In genomic region chr11:27705873-27706820, GRCh38 we compare ENCODE assay signal across 8 cellular contexts. TPM values are rescaled to one million over a fixed set of nuclear protein-coding genes. Genes with fewer than 3 reads are reported as not detected.
A peak's percentile ranks its signal among the peaks of the same experiment; 100 is the strongest.
DNase-seq lines count a peak whose midpoint lies in the region; ATAC-seq, FAIRE-seq and TF ChIP-seq lines count a peak whose summit lies in the region.

No MANE protein-coding gene starts in this region.

- ATAC-seq in GM19463 (IDR thresholded peaks at IDR 0.05; ENCODE audit: unreplicated experiment): peak; percentile 71
- ATAC-seq in HG03378 (IDR thresholded peaks at IDR 0.05; ENCODE audit: unreplicated experiment): peak; percentile 72
- ATAC-seq in HepG2: peak; percentile 81

- H3K4me3 ChIP-seq in GM12864 (ENCODE audit: low read depth, low read length): no peak overlapping the region
- no peak overlapping the region for H3K4me3 ChIP-seq in HepG2 (replicated peaks in 1 of 3; ENCODE audit: insufficient read depth in 1 of 3, low read depth in 2 of 3, low read length in 3 of 3)
- H3K4me3 ChIP-seq in uterus: no peak overlapping the region

- 3% methylated on average over 5 of the region's 5 CpGs for WGBS in HepG2 (ENCODE audit: low lambda C conversion rate)

- intact Hi-C loops in HepG2 (cut with micrococcal nuclease; ENCODE audit: unreplicated experiment): no loop called here
- intact Hi-C loops in activated T-helper 1 cell treated with anti-CD3 and anti-CD28 coated beads, Interleukin-12 subunit alpha, Interleukin-12 subunit beta, Interleukin-2, Interleukin-4 antibody, amounts not matched to agents 30 ng/mL and 10 ng/mL and 1 ng/mL, durations not matched to agents 14 hours and 24 hours and 36 hours (cut with micrococcal nuclease): no loop called here
- intact Hi-C loops in uterus (cut with DNase I; ENCODE audit: low total_unique reads): no loop called here

- no peaks in the 10 kb centered on the region for H4K20me1 ChIP-seq in HepG2 (ENCODE audit: insufficient read depth, low read length)

- in situ Hi-C loops in HepG2 (cut with HindIII; ENCODE audit: extremely low pct_ligation_motif_present, low pct_unique_long_range_greater_than_20kb): no loop called here

- no peaks in the 10 kb centered on the region for H3K36me3 ChIP-seq in HepG2 (replicated peaks in 1 of 2; ENCODE audit: control insufficient read depth in 1 of 2, insufficient read depth in 2 of 2, low read length in 2 of 2)
- no peaks in the 10 kb centered on the region for H3K36me3 ChIP-seq in uterus

- no peak for FAIRE-seq in HepG2 (lab: Jason Lieb, UNC)

- H3K4me2 ChIP-seq in HepG2 (ENCODE audit: low read depth, low read length): no peak overlapping the region

- POLR2A ChIA-PET in HepG2 (lab: Yijun Ruan, JAX): no interaction called here

- H3K27ac ChIP-seq in HepG2 (ENCODE audit: extremely low read length, insufficient read depth, low read length): no peak overlapping the region
- H3K27ac ChIP-seq in uterus: no peak overlapping the region

- no TSS peak for BruUV-seq in HepG2 (replicated peaks; lab: Mats Ljungman, UMichigan)

- peaks cover 5% of the 10 kb centered on the region; the same call in 1 of the 2 replicates for H3K4me1 ChIP-seq in HepG2 (ENCODE audit: insufficient read depth, low read length)
- H3K4me1 ChIP-seq in uterus: no peaks in the 10 kb centered on the region

- no peaks in the 10 kb centered on the region for H3K79me2 ChIP-seq in HepG2 (ENCODE audit: insufficient read depth, low read length)

- no peak for DNase-seq in GM12864 (ENCODE audit: low read depth)
- peak; percentile 6 for DNase-seq in UCSD-AML1 (lab: John Stamatoyannopoulos, UW; ENCODE audit: unreplicated experiment)
- DNase-seq in HepG2 (ENCODE audit: low spot score): peak; percentile 20
- no peak for DNase-seq in activated T-helper 1 cell treated with anti-CD3 and anti-CD28 coated beads, Interleukin-12 subunit alpha, Interleukin-12 subunit beta, Interleukin-2, Interleukin-4 antibody, amounts not matched to agents 30 ng/mL and 10 ng/mL and 1 ng/mL, durations not matched to agents 14 hours and 24 hours and 36 hours (ENCODE audit: low spot score)
- no peak for DNase-seq in midbrain (lab: John Stamatoyannopoulos, UW)
- DNase-seq in uterus: no peak

- no peak overlapping the region for H3K27ac Mint-ChIP-seq in activated T-helper 1 cell treated with anti-CD3 and anti-CD28 coated beads, Interleukin-12 subunit alpha, Interleukin-12 subunit beta, Interleukin-2, Interleukin-4 antibody, amounts not matched to agents 30 ng/mL and 10 ng/mL and 1 ng/mL, durations not matched to agents 14 hours and 24 hours and 36 hours

- H3K4me1 Mint-ChIP-seq in activated T-helper 1 cell treated with anti-CD3 and anti-CD28 coated beads, Interleukin-12 subunit alpha, Interleukin-12 subunit beta, Interleukin-2, Interleukin-4 antibody, amounts not matched to agents 30 ng/mL and 10 ng/mL and 1 ng/mL, durations not matched to agents 14 hours and 24 hours and 36 hours (ENCODE audit: low read depth): peaks cover 7% of the 10 kb centered on the region

- no peak overlapping the region for H2AFZ ChIP-seq in HepG2 (ENCODE audit: low read length)

- no peak overlapping the region for H3K9ac ChIP-seq in HepG2 (ENCODE audit: insufficient read depth, low read depth, low read length)

- TF ChIP-seq POLR2A in HepG2 (IDR thresholded peaks at IDR 0.05; ENCODE audit: insufficient read depth in 1 of 2, low read depth in 2 of 2, low read length in 2 of 2): no peak
- TF ChIP-seq POLR2A in uterus (IDR thresholded peaks at IDR 0.05): no peak

- CTCF ChIA-PET in HepG2 (lab: Yijun Ruan, JAX; ENCODE audit: low intra/inter-chr PET ratio, low total read pairs): interaction anchor here (1.5 kb wide), 1 partner anchor 824 kb away, joined by 4 read pairs; no protein-coding TSS in a partner anchor

- peaks cover 43% of the 10 kb centered on the region for H3K27me3 Mint-ChIP-seq in activated T-helper 1 cell treated with anti-CD3 and anti-CD28 coated beads, Interleukin-12 subunit alpha, Interleukin-12 subunit beta, Interleukin-2, Interleukin-4 antibody, amounts not matched to agents 30 ng/mL and 10 ng/mL and 1 ng/mL, durations not matched to agents 14 hours and 24 hours and 36 hours (ENCODE audit: insufficient read depth)

- H3K36me3 Mint-ChIP-seq in activated T-helper 1 cell treated with anti-CD3 and anti-CD28 coated beads, Interleukin-12 subunit alpha, Interleukin-12 subunit beta, Interleukin-2, Interleukin-4 antibody, amounts not matched to agents 30 ng/mL and 10 ng/mL and 1 ng/mL, durations not matched to agents 14 hours and 24 hours and 36 hours (ENCODE audit: low read depth): no peaks in the 10 kb centered on the region

- TF ChIP-seq RAD21 in HepG2 (CRISPR knock-in tag; IDR thresholded peaks at IDR 0.05): no peak

- TF ChIP-seq EP300 in HepG2 (IDR thresholded peaks at IDR 0.05; ENCODE audit: low read depth in 2 of 2, low read length in 2 of 2) (no peak), HepG2 (CRISPR knock-in tag; IDR thresholded peaks at IDR 0.05; ENCODE audit: borderline replicate concordance) (no peak)

- H3K4me3 Mint-ChIP-seq in activated T-helper 1 cell treated with anti-CD3 and anti-CD28 coated beads, Interleukin-12 subunit alpha, Interleukin-12 subunit beta, Interleukin-2, Interleukin-4 antibody, amounts not matched to agents 30 ng/mL and 10 ng/mL and 1 ng/mL, durations not matched to agents 14 hours and 24 hours and 36 hours: no peak overlapping the region

- H3K9me3 Mint-ChIP-seq in activated T-helper 1 cell treated with anti-CD3 and anti-CD28 coated beads, Interleukin-12 subunit alpha, Interleukin-12 subunit beta, Interleukin-2, Interleukin-4 antibody, amounts not matched to agents 30 ng/mL and 10 ng/mL and 1 ng/mL, durations not matched to agents 14 hours and 24 hours and 36 hours: no peaks in the 10 kb centered on the region

- H3K9me3 ChIP-seq in HepG2 (ENCODE audit: low read length) (no peaks in the 10 kb centered on the region), uterus (no peaks in the 10 kb centered on the region)

- H3K27me3 ChIP-seq in HepG2 (ENCODE audit: control insufficient read depth in 1 of 2, insufficient read depth in 2 of 2, low read length in 2 of 2): peaks cover 0 to 12% of the 10 kb centered on the region in 2 experiments; a peak in 3 of 5 replicates
- peaks cover 0 to 12% of the 10 kb centered on the region in 2 donors for H3K27me3 ChIP-seq in uterus

- peak; percentile 80 for TF ChIP-seq CTCF in GM12864 (IDR thresholded peaks at IDR 0.05; ENCODE audit: low read depth, low read length, missing control alignments)
- peak; percentile 35 for TF ChIP-seq CTCF in HepG2 (CRISPR knock-in tag; IDR thresholded peaks at IDR 0.05)
- TF ChIP-seq CTCF in uterus (IDR thresholded peaks at IDR 0.05): peak in 2 of 4 experiments; percentile 5 to 18

TF ChIP-seq in HepG2, 621 proteins besides CTCF, POLR2A, EP300 and RAD21:
- TF ChIP-seq PTBP1 (IDR thresholded peaks at IDR 0.05; ENCODE audit: low read depth, low read length, poor library complexity, severe bottlenecking) (no peak), STAG1 (CRISPR knock-in tag; IDR thresholded peaks at IDR 0.05) (0 out of 2 replicates have a peak, but pooled peaks have one; percentile 12), LRRFIP1 (CRISPR knock-in tag; conservative IDR thresholded peaks at IDR 0.05) (no peak), FOXA1 (IDR thresholded peaks at IDR 0.05) (no peak), FOXA1 (CRISPR knock-in tag; IDR thresholded peaks at IDR 0.05) (peak; percentile 51; the same call in 1 of the 2 replicates)

RNA-seq across cellular contexts. Expression of gene BDNF, which starts 5.9 kb away (rescaled TPM):
- total RNA-seq in HepG2 (2016; rRNA removed; fragmentation: Illumina TruSeq; extraction: Trizol): 0.02 TPM in 1 of 2 replicates, not detected in the other
- not detected in 2 replicates for total RNA-seq in HepG2 (2016; cell fraction: cytosol; rRNA removed; fragmentation: Illumina TruSeq; extraction: Trizol; ENCODE audit: low read depth)
- not detected in 2 replicates for total RNA-seq in HepG2 (2016; cell fraction: insoluble cytoplasmic fraction; rRNA removed; fragmentation: Illumina TruSeq; extraction: Trizol)
- not detected in 2 replicates for total RNA-seq in HepG2 (2016; cell fraction: membrane; rRNA removed; fragmentation: Illumina TruSeq; extraction: Trizol)
- not detected in 2 replicates for total RNA-seq in HepG2 (2016; cell fraction: nucleus; rRNA removed; fragmentation: Illumina TruSeq; extraction: Trizol)
- not detected in 2 replicates for polyA plus RNA-seq in HepG2 (2011; rRNA removed)
- polyA plus RNA-seq in HepG2 (2011; cell fraction: cytosol; rRNA removed): not detected in 2 replicates
- not detected in 2 replicates for polyA plus RNA-seq in HepG2 (2011; cell fraction: nucleus; rRNA removed)
- polyA plus RNA-seq in HepG2 (2012): not detected in 2 replicates
- not detected in 2 replicates for polyA plus RNA-seq in HepG2 (2016; cell fraction: cytosol; fragmentation: Illumina TruSeq; extraction: Trizol; ENCODE audit: low read depth)
- not detected in 2 replicates for polyA plus RNA-seq in HepG2 (2016; cell fraction: insoluble cytoplasmic fraction; fragmentation: Illumina TruSeq; extraction: Trizol; ENCODE audit: low read depth)
- polyA plus RNA-seq in HepG2 (2016; cell fraction: membrane; fragmentation: Illumina TruSeq; extraction: Trizol; ENCODE audit: low read depth): not detected in 2 replicates
- polyA plus RNA-seq in HepG2 (2016; cell fraction: nucleus; fragmentation: Illumina TruSeq; extraction: Trizol; ENCODE audit: insufficient read depth, low read depth): not detected in 2 replicates
- polyA minus RNA-seq in HepG2 (2011; rRNA and poly(A)+ RNA removed; ENCODE audit: low replicate concordance): 0.75 TPM in 1 of 2 replicates, not detected in the other
- polyA minus RNA-seq in HepG2 (2011; cell fraction: cytosol; rRNA and poly(A)+ RNA removed): not detected in 2 replicates
- not detected in 2 replicates for polyA minus RNA-seq in HepG2 (2011; cell fraction: nucleus; rRNA and poly(A)+ RNA removed)
- not detected in 2 replicates for total RNA-seq in activated T-helper 1 cell treated with anti-CD3 and anti-CD28 coated beads, Interleukin-12 subunit alpha, Interleukin-12 subunit beta, Interleukin-2, Interleukin-4 antibody, amounts not matched to agents 30 ng/mL and 10 ng/mL and 1 ng/mL, durations not matched to agents 14 hours and 24 hours and 36 hours
- total RNA-seq in uterus: under 1 TPM in 1 of 4 donors, not detected in 3; 0.83 TPM

Comparison
In these comparisons a context has a peak if more than half of its experiments do, and no peak if none do; other contexts are left out.
1. DNase-seq: peak in UCSD-AML1 (single experiment) and HepG2 (single experiment); none in GM12864 (single experiment), activated T-helper 1 cell treated with anti-CD3 and anti-CD28 coated beads, Interleukin-12 subunit alpha, Interleukin-12 subunit beta, Interleukin-2, Interleukin-4 antibody, amounts not matched to agents 30 ng/mL and 10 ng/mL and 1 ng/mL, durations not matched to agents 14 hours and 24 hours and 36 hours (single experiment), midbrain (single experiment) and uterus (0 of 2).
2. Peak in every context shown above with its lines, with median percentiles within 50 percentile points of each other: ATAC-seq.